In the genomic region with DNA sequence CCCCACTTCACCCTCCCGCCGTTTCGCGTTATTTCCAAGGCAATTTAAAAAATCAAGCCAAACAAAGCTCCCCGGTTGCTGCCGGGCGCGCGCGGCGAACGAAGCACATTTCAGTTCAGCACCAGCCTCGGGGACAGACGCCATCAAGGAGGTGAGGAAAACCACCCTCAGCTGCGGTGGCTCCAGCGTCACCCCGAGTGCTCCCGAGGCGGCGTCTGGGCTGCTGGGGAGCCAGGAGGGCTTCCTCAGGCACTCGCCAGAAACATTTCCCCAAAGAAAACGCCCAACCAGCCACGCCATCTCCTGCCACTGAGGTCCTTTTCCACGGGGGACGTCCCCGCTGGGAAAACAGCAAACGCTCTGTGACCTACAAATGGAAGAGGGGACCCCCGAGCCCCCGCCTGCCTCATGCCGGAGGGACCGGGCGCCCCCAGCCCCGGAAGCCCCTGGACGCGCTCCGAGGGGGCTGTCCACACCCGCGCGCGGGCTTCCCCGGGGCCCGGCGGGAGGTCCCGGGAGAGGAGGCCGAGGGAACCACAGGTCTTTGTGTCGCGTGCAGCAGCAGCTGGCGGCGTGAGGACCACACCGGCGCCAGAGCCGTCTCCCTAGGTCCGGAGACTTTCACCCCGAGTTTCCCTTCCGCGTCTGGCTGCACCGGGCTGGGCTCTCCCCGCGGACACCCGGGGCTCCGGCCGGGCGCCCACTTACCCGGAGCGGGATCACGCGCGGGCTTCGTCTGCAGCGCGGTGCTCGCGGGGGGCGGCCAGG, we compare ENCODE assay signal across 8 cellular contexts. TPM values are rescaled to one million over a fixed set of nuclear protein-coding genes. Genes with fewer than 3 reads are reported as not detected.
DNase-seq lines count a peak whose midpoint lies in the region; ATAC-seq and TF ChIP-seq lines count a peak whose summit lies in the region.

No MANE protein-coding gene starts in this region.

- peaks cover 15% of the 10 kb centered on the region for H3K4me1 Mint-ChIP-seq in activated B cell treated with CpG ODN at 0.5 μM for 24 hours
- H3K4me1 Mint-ChIP-seq in chondrocyte (ENCODE audit: low read depth), result peaks cover 15% of the 10 kb centered on the region

- H3K27me3 Mint-ChIP-seq in activated B cell treated with CpG ODN at 0.5 μM for 24 hours, result peaks cover 63% of the 10 kb centered on the region
- H3K27me3 Mint-ChIP-seq in chondrocyte (ENCODE audit: low read depth), result peaks cover 46% of the 10 kb centered on the region

- ATAC-seq in activated B cell treated with CpG ODN at 0.5 μM for 24 hours (ENCODE audit: low read depth) (peak; percentile 65), left lobe of liver (peak; percentile 89)

- POLR2A ChIA-PET in activated B cell treated with CpG ODN at 0.5 μM for 24 hours (lab: Charles Lee), result no interaction called here

- H3K9ac ChIP-seq in KMS-11, result peak overlapping the region; percentile 52; the same call in 1 of the 2 replicates

- DNase-seq in AG10803 (ENCODE audit: low read depth) (peak; percentile 52), GM19240 (ENCODE audit: insufficient read length, low spot score) (peak; percentile 45), activated B cell treated with CpG ODN at 0.5 μM for 24 hours (peak; percentile 40), chondrocyte (ENCODE audit: low spot score) (no peak), left lobe of liver (ENCODE audit: low spot score) (no peak), OCI-M1 (lab: John Stamatoyannopoulos, UW) (no peak)
- DNase-seq in stimulated activated CD4-positive, alpha-beta T cell treated with anti-CD3 and anti-CD28 coated beads, Interleukin-4, amount 100 ng/mL, for 24 hours, result peak; percentile 60

- no peak overlapping the region for H3K27ac ChIP-seq in KMS-11

- no peaks in the 10 kb centered on the region for H3K27me3 ChIP-seq in KMS-11 (ENCODE audit: insufficient read depth, low read depth)

- TF ChIP-seq CTCF in AG10803 (conservative IDR thresholded peaks at IDR 0.05; ENCODE audit: low read length) (no peak), KMS-11 (conservative IDR thresholded peaks at IDR 0.05; ENCODE audit: low read depth, low read length) (no peak), activated B cell treated with CpG ODN at 0.5 μM for 24 hours (IDR thresholded peaks at IDR 0.05) (no peak), chondrocyte (IDR thresholded peaks at IDR 0.05) (no peak)

- no peaks in the 10 kb centered on the region for H4K20me1 ChIP-seq in KMS-11 (ENCODE audit: insufficient read depth)

- intact Hi-C loops in activated B cell treated with CpG ODN at 0.5 μM for 24 hours (cut with micrococcal nuclease), result loop anchor here (10.0 kb wide), 2 partner anchors 144 to 416 kb away; a partner anchor contains a TSS

- H3K4me1 ChIP-seq in KMS-11 (ENCODE audit: low read depth, poor library complexity, severe bottlenecking), result no peaks in the 10 kb centered on the region

- CTCF ChIA-PET in activated B cell treated with CpG ODN at 0.5 μM for 24 hours (lab: Charles Lee), result no interaction called here

- H3K4me3 ChIP-seq in AG10803 (ENCODE audit: low read length) (peak overlapping the region; percentile 40), KMS-11 (IDR thresholded peaks at IDR 0.05; ENCODE audit: insufficient read depth, low read depth, low read length) (peak overlapping the region; percentile 78)

- peak overlapping the region; percentile 80 for H2AFZ ChIP-seq in KMS-11 (ENCODE audit: low read depth)

- no peaks in the 10 kb centered on the region for H3K36me3 ChIP-seq in KMS-11 (ENCODE audit: insufficient read depth)

- H3K27ac Mint-ChIP-seq in activated B cell treated with CpG ODN at 0.5 μM for 24 hours, result no peak overlapping the region
- no peak overlapping the region for H3K27ac Mint-ChIP-seq in chondrocyte (ENCODE audit: unreplicated experiment)

- H3K9me3 Mint-ChIP-seq in activated B cell treated with CpG ODN at 0.5 μM for 24 hours, result peaks cover 4% of the 10 kb centered on the region
- H3K9me3 Mint-ChIP-seq in chondrocyte (ENCODE audit: low read depth), result peaks cover 3% of the 10 kb centered on the region

- no peaks in the 10 kb centered on the region for H3K79me2 ChIP-seq in KMS-11 (ENCODE audit: insufficient read depth, low read depth)

- H3K4me3 Mint-ChIP-seq in activated B cell treated with CpG ODN at 0.5 μM for 24 hours (peak overlapping the region; percentile 88), chondrocyte (ENCODE audit: unreplicated experiment) (peak overlapping the region; percentile 80)

- H3K4me2 ChIP-seq in KMS-11, result peak overlapping the region; percentile 88

- H3K36me3 Mint-ChIP-seq in activated B cell treated with CpG ODN at 0.5 μM for 24 hours (ENCODE audit: low read depth) (no peaks in the 10 kb centered on the region), chondrocyte (ENCODE audit: low read depth) (peaks cover 2% of the 10 kb centered on the region)

RNA-seq across cellular contexts. Expression of a gene that starts 0.4 kb away (rescaled TPM):
- total RNA-seq in activated B cell treated with CpG ODN at 0.5 μM for 24 hours, result 2.2 and 2.3 TPM in 2 replicates
- 0.19 to 0.60 TPM (median 0.38 TPM) in 3 replicates for total RNA-seq in chondrocyte
- total RNA-seq in left lobe of liver, result not detected

Comparison
In these comparisons a context has a peak if more than half of its experiments do, and no peak if none do; other contexts are left out.
1. DNase-seq: peak in AG10803 (single experiment), GM19240 (single experiment), activated B cell treated with CpG ODN at 0.5 μM for 24 hours (single experiment) and stimulated activated CD4-positive, alpha-beta T cell treated with anti-CD3 and anti-CD28 coated beads, Interleukin-4, amount 100 ng/mL, for 24 hours (single experiment); none in chondrocyte (single experiment), left lobe of liver (single experiment) and OCI-M1 (single experiment).